Comparison of ENCODE assay signal across 8 cellular contexts in genomic region chr9:128370367-128370751, GRCh38. TPM values are rescaled to one million over a fixed set of nuclear protein-coding genes. Genes with fewer than 3 reads are reported as not detected.
DNase-seq lines count a peak whose midpoint lies in the region; ATAC-seq and TF ChIP-seq lines count a peak whose summit lies in the region.

No MANE protein-coding gene starts in this region.

- peak overlapping the region; percentile 94 for H3K4me3 ChIP-seq in BE2C (ENCODE audit: low read depth, low read length)
- H3K4me3 ChIP-seq in Jurkat, Clone E6-1 (ENCODE audit: low read length) = peak overlapping the region; percentile 99

- ATAC-seq in natural killer cell (no peak), HG03108 (IDR thresholded peaks at IDR 0.05; ENCODE audit: unreplicated experiment) (no peak)

- H3K27ac ChIP-seq in cingulate gyrus (ENCODE audit: low read depth, low read length) = peak overlapping the region; percentile 98

- peaks cover 3% of the 10 kb centered on the region for H3K36me3 ChIP-seq in BE2C

- peak overlapping the region; percentile 96 to 99 for H3K27ac Mint-ChIP-seq in natural killer cell

- DNase-seq in BE2C = no peak
- no peak for DNase-seq in Jurkat, Clone E6-1 (ENCODE audit: low read depth, low spot score)
- DNase-seq in natural killer cell = no peak
- DNase-seq in NCI-H2107 treated with DMSO at 0.1 percent for 48 hours (lab: John Stamatoyannopoulos, UW; ENCODE audit: unreplicated experiment) = no peak
- DNase-seq in A172 (ENCODE audit: low spot score) = no peak
- DNase-seq in OCI-M2 (lab: John Stamatoyannopoulos, UW; ENCODE audit: unreplicated experiment) = no peak

- peaks cover 0 to 5% of the 10 kb centered on the region in 2 donors for H3K27me3 Mint-ChIP-seq in natural killer cell (ENCODE audit: low read depth in 2 of 2)

- TF ChIP-seq CTCF in BE2C (IDR thresholded peaks at IDR 0.05; ENCODE audit: low read depth, low read length) (no peak), natural killer cell (IDR thresholded peaks at IDR 0.05) (no peak)

- no peaks in the 10 kb centered on the region for H3K9me3 Mint-ChIP-seq in natural killer cell

- H3K4me1 Mint-ChIP-seq in natural killer cell = peaks cover 25 to 29% of the 10 kb centered on the region in 2 donors

- H3K4me3 Mint-ChIP-seq in natural killer cell = peak overlapping the region; percentile 96

- H3K27me3 ChIP-seq in BE2C = no peaks in the 10 kb centered on the region

- H3K4me1 ChIP-seq in BE2C = no peaks in the 10 kb centered on the region

- H3K36me3 Mint-ChIP-seq in natural killer cell = no peaks in the 10 kb centered on the region

- H3K9me3 ChIP-seq in BE2C = no peaks in the 10 kb centered on the region

- intact Hi-C loops in natural killer cell (cut with micrococcal nuclease) = no loop called here

RNA-seq across cellular contexts. Expression of gene URM1, which starts 0.8 kb away (rescaled TPM):
- 115 TPM for polyA plus RNA-seq in BE2C (2012; ENCODE audit: insufficient read depth, insufficient read length, low read depth)
- polyA plus RNA-seq in Jurkat, Clone E6-1 (2012; ENCODE audit: insufficient read depth, insufficient read length) = 83.5 TPM
- 10 to 100 TPM; 39.4 to 47.8 (median 46.7) TPM for total RNA-seq in natural killer cell
- total RNA-seq in A172 (2014; rRNA removed; shearing (Covaris generic)) = 105 and 125 TPM in 2 replicates

RNA-seq across cellular contexts. Expression of gene SLC27A4, which starts 30.0 kb away (rescaled TPM):
- 74.4 TPM for polyA plus RNA-seq in BE2C (2012; ENCODE audit: insufficient read depth, insufficient read length, low read depth)
- 22.1 TPM for polyA plus RNA-seq in Jurkat, Clone E6-1 (2012; ENCODE audit: insufficient read depth, insufficient read length)
- 10 to 100 TPM in 2 of 3 donors, 1 to 10 TPM in 1; 7.7 to 12.3 (median 11.2) TPM for total RNA-seq in natural killer cell
- total RNA-seq in A172 (2014; rRNA removed; shearing (Covaris generic)) = 50.1 and 51.6 TPM in 2 replicates

RNA-seq across cellular contexts. Expression of gene COQ4, which starts 47.7 kb away (rescaled TPM):
- 203 TPM for polyA plus RNA-seq in BE2C (2012; ENCODE audit: insufficient read depth, insufficient read length, low read depth)
- 34.2 TPM for polyA plus RNA-seq in Jurkat, Clone E6-1 (2012; ENCODE audit: insufficient read depth, insufficient read length)
- total RNA-seq in natural killer cell = 10 to 100 TPM; 28.2 to 34.5 (median 30.4) TPM
- 68.4 and 70.0 TPM in 2 replicates for total RNA-seq in A172 (2014; rRNA removed; shearing (Covaris generic))

RNA-seq across cellular contexts. Expression of gene TRUB2, which starts 48.1 kb away (rescaled TPM):
- polyA plus RNA-seq in BE2C (2012; ENCODE audit: insufficient read depth, insufficient read length, low read depth) = 212 TPM
- polyA plus RNA-seq in Jurkat, Clone E6-1 (2012; ENCODE audit: insufficient read depth, insufficient read length) = 60.9 TPM
- total RNA-seq in natural killer cell = 10 to 100 TPM in 2 of 3 donors, 1 to 10 TPM in 1; 8.8 to 12.0 (median 11.3) TPM
- 28.8 and 30.5 TPM in 2 replicates for total RNA-seq in A172 (2014; rRNA removed; shearing (Covaris generic))

RNA-seq across cellular contexts. Expression of gene CERCAM, which starts 50.3 kb away (rescaled TPM):
- polyA plus RNA-seq in BE2C (2012; ENCODE audit: insufficient read depth, insufficient read length, low read depth) = 7.8 TPM
- polyA plus RNA-seq in Jurkat, Clone E6-1 (2012; ENCODE audit: insufficient read depth, insufficient read length) = 15.0 TPM
- total RNA-seq in natural killer cell = 10 to 100 TPM; 11.5 to 29.6 (median 24.2) TPM
- 60.3 and 64.0 TPM in 2 replicates for total RNA-seq in A172 (2014; rRNA removed; shearing (Covaris generic))
